In genomic region chr3:171815977-171816595, GRCh38 we compare ENCODE assay signal across 27 cellular contexts. TPM values are rescaled to one million over a fixed set of nuclear protein-coding genes. Genes with fewer than 3 reads are reported as not detected.
DNase-seq lines count a peak whose midpoint lies in the region; ATAC-seq, FAIRE-seq and TF ChIP-seq lines count a peak whose summit lies in the region.
"Had no signal": no experiment of that assay in that cellular context is flagged by ENCODE, and none has a peak within 500 bp of the region (broad histone marks: within the 10 kb centered on the region; RNA-seq: fewer than 3 reads in every experiment).

No MANE protein-coding gene starts in this region.

- H3K4me1 ChIP-seq in smooth muscle cell (ENCODE audit: low read depth) = no peaks in the 10 kb centered on the region
- H3K4me1 ChIP-seq: thyroid gland had no signal

- H3K4me3 Mint-ChIP-seq in activated T-cell treated with anti-CD3 and anti-CD28 coated beads, Interleukin-2, amount 50 U/mL, for 4 hours = no peak overlapping the region
- H3K4me3 Mint-ChIP-seq: activated CD4-positive, alpha-beta T cell treated with anti-CD3 and anti-CD28 coated beads, Interleukin-2, amount 10 ng/mL, durations not matched to agents 7 days and 5 days; activated CD8-positive, alpha-beta memory T cell treated with anti-CD3 and anti-CD28 coated beads, Interleukin-2, amount 10 ng/mL, durations not matched to agents 7 days and 5 days; CD4-positive, CD25-positive, alpha-beta regulatory T cell; nephron progenitor cell; stimulated activated naive CD8-positive, alpha-beta T cell treated with anti-CD3 and anti-CD28 coated beads, Interleukin-15, Interleukin-2, amounts not matched to agents 100 ng/mL and 50 ng/mL, for 24 hours; T-helper 17 cell had no signal

- H3K36me3 Mint-ChIP-seq in activated T-cell treated with anti-CD3 and anti-CD28 coated beads, Interleukin-2, amount 50 U/mL, for 4 hours (ENCODE audit: insufficient read depth) = no peaks in the 10 kb centered on the region
- H3K36me3 Mint-ChIP-seq in activated naive CD4-positive, alpha-beta T cell treated with anti-CD3 and anti-CD28 coated beads, Interleukin-2, amount 50 U/mL, for 72 hours = no peaks in the 10 kb centered on the region
- H3K36me3 Mint-ChIP-seq: activated CD8-positive, alpha-beta memory T cell treated with anti-CD3 and anti-CD28 coated beads, Interleukin-2, amount 10 ng/mL, durations not matched to agents 7 days and 5 days; CD4-positive, CD25-positive, alpha-beta regulatory T cell had no signal

- H3K4me1 Mint-ChIP-seq in activated T-cell treated with anti-CD3 and anti-CD28 coated beads, Interleukin-2, amount 50 U/mL, for 4 hours (ENCODE audit: low read depth) = peaks cover 9% of the 10 kb centered on the region
- H3K4me1 Mint-ChIP-seq: activated CD4-positive, alpha-beta T cell treated with anti-CD3 and anti-CD28 coated beads, Interleukin-2, amount 10 ng/mL, durations not matched to agents 7 days and 5 days had no signal

- peaks cover 7% of the 10 kb centered on the region for H3F3A ChIP-seq in smooth muscle cell (ENCODE audit: low read depth)

- no peak overlapping the region for H3K27ac Mint-ChIP-seq in activated naive CD4-positive, alpha-beta T cell treated with anti-CD3 and anti-CD28 coated beads, Interleukin-2, amount 50 U/mL, for 72 hours
- H3K27ac Mint-ChIP-seq: activated CD4-positive, alpha-beta T cell treated with anti-CD3 and anti-CD28 coated beads, Interleukin-2, amount 10 ng/mL, durations not matched to agents 7 days and 5 days; activated CD8-positive, alpha-beta memory T cell treated with anti-CD3 and anti-CD28 coated beads, Interleukin-2, amount 10 ng/mL, durations not matched to agents 7 days and 5 days; CD4-positive, CD25-positive, alpha-beta regulatory T cell; nephron progenitor cell; stimulated activated naive CD8-positive, alpha-beta T cell treated with anti-CD3 and anti-CD28 coated beads, Interleukin-15, Interleukin-2, amounts not matched to agents 100 ng/mL and 50 ng/mL, for 24 hours; T-helper 17 cell had no signal

- peak; percentile 42 for FAIRE-seq in HTR-8/SVneo (lab: Jason Lieb, UNC)

- TF ChIP-seq CTCF in astrocyte of the spinal cord (IDR thresholded peaks at IDR 0.05; ENCODE audit: low read depth, low read length) = no peak
- TF ChIP-seq CTCF in smooth muscle cell (IDR thresholded peaks at IDR 0.05; ENCODE audit: borderline replicate concordance, insufficient read depth, poor library complexity, severe bottlenecking) = no peak

- H2AFZ ChIP-seq in smooth muscle cell (ENCODE audit: low read depth) = no peak overlapping the region

- H4K20me1 ChIP-seq in smooth muscle cell (ENCODE audit: low read depth) = no peaks in the 10 kb centered on the region

- H3K36me3 ChIP-seq in smooth muscle cell (ENCODE audit: low read depth) = no peaks in the 10 kb centered on the region
- H3K36me3 ChIP-seq: heart right ventricle, MG63, right lobe of liver, thyroid gland had no signal

- no peak overlapping the region for H3K9ac ChIP-seq in smooth muscle cell (ENCODE audit: low read depth)

- intact Hi-C loops in left colon (cut with DNase I, micrococcal nuclease) = no loop called here

- H3K27ac ChIP-seq in smooth muscle cell (ENCODE audit: low read depth) = peak overlapping the region; percentile 50
- H3K27ac ChIP-seq: foreskin keratinocyte, right lobe of liver, SK-N-MC, thyroid gland had no signal

- ATAC-seq in left colon = peak; percentile 44
- ATAC-seq in activated T-cell treated with anti-CD3 and anti-CD28 coated beads, Interleukin-2, amount 50 U/mL, for 4 hours = no peak
- no peak for ATAC-seq in activated naive CD4-positive, alpha-beta T cell treated with anti-CD3 and anti-CD28 coated beads, Interleukin-2, amount 50 U/mL, for 72 hours
- ATAC-seq: activated CD8-positive, alpha-beta memory T cell treated with anti-CD3 and anti-CD28 coated beads, Interleukin-2, amount 10 ng/mL, durations not matched to agents 7 days and 5 days; foreskin keratinocyte; mucosa of descending colon; right lobe of liver; T-helper 17 cell had no signal

- no peaks in the 10 kb centered on the region for H3K9me3 ChIP-seq in smooth muscle cell (replicated peaks; ENCODE audit: low read depth)
- H3K9me3 ChIP-seq: mucosa of descending colon, right lobe of liver, thyroid gland had no signal

- no peaks in the 10 kb centered on the region for H3K9me3 Mint-ChIP-seq in activated T-cell treated with anti-CD3 and anti-CD28 coated beads, Interleukin-2, amount 50 U/mL, for 4 hours
- H3K9me3 Mint-ChIP-seq in activated naive CD4-positive, alpha-beta T cell treated with anti-CD3 and anti-CD28 coated beads, Interleukin-2, amount 50 U/mL, for 72 hours = no peaks in the 10 kb centered on the region
- H3K9me3 Mint-ChIP-seq: stimulated activated naive CD8-positive, alpha-beta T cell treated with anti-CD3 and anti-CD28 coated beads, Interleukin-15, Interleukin-2, amounts not matched to agents 100 ng/mL and 50 ng/mL, for 24 hours had no signal

- in situ Hi-C loops in astrocyte of the spinal cord (cut with HindIII; ENCODE audit: low sequenced_read_pairs) = no loop called here

- H3K4me3 ChIP-seq in astrocyte of the spinal cord (ENCODE audit: low read depth, low read length) (no peak overlapping the region), smooth muscle cell (no peak overlapping the region)
- H3K4me3 ChIP-seq: heart right ventricle, MG63, mucosa of descending colon, right lobe of liver, SK-N-MC, thyroid gland had no signal

- no peak for DNase-seq in HTR-8/SVneo (ENCODE audit: insufficient read length, low spot score)
- peak; percentile 39 for DNase-seq in astrocyte of the spinal cord (ENCODE audit: low read depth, low spot score)
- no peak for DNase-seq in left colon
- no peak for DNase-seq in smooth muscle cell (lab: John Stamatoyannopoulos, UW; ENCODE audit: unreplicated experiment)
- DNase-seq in DMS53 (lab: John Stamatoyannopoulos, UW) = no peak
- DNase-seq in activated T-cell treated with anti-CD3 and anti-CD28 coated beads, Interleukin-2, amount 50 U/mL, for 4 hours = no peak
- DNase-seq in activated naive CD4-positive, alpha-beta T cell treated with anti-CD3 and anti-CD28 coated beads, Interleukin-2, amount 50 U/mL, for 72 hours (ENCODE audit: low spot score in 2 of 2) = no peak
- DNase-seq: activated CD4-positive, alpha-beta T cell treated with anti-CD3 and anti-CD28 coated beads, Interleukin-2, amount 10 ng/mL, durations not matched to agents 7 days and 5 days; activated CD8-positive, alpha-beta memory T cell treated with anti-CD3 and anti-CD28 coated beads, Interleukin-2, amount 10 ng/mL, durations not matched to agents 7 days and 5 days; activated naive CD4-positive, alpha-beta T cell treated with anti-CD3 and anti-CD28 coated beads, Interleukin-2, amount 50 U/mL, for 16 hours; CD4-positive, CD25-positive, alpha-beta regulatory T cell; central memory CD4-positive, alpha-beta T cell; foreskin keratinocyte; GDM1; heart right ventricle; MG63; mucosa of descending colon; NCI-H146; NCI-H526 treated with DMSO at 0.1 percent for 48 hours; nephron progenitor cell; right lobe of liver; T-helper 17 cell; thyroid gland had no signal

- WGBS in smooth muscle cell (ENCODE audit: low lambda C conversion rate) = 43% methylated on average over 2 of the region's 2 CpGs

- peaks cover 23% of the 10 kb centered on the region for H3K27me3 Mint-ChIP-seq in activated T-cell treated with anti-CD3 and anti-CD28 coated beads, Interleukin-2, amount 50 U/mL, for 4 hours (ENCODE audit: low read depth)

- H3K79me2 ChIP-seq in smooth muscle cell (ENCODE audit: low read depth) = no peaks in the 10 kb centered on the region

- H3K4me2 ChIP-seq in smooth muscle cell = no peak overlapping the region

- no peaks in the 10 kb centered on the region for H3K27me3 ChIP-seq in smooth muscle cell (ENCODE audit: low read depth)
- H3K27me3 ChIP-seq: foreskin keratinocyte, heart right ventricle, MG63, right lobe of liver, thyroid gland had no signal

RNA-seq across cellular contexts. Expression of gene PLD1, which starts 5.8 kb away (rescaled TPM):
- 100 to 1,000 TPM in 1 of 2 donors, 10 to 100 TPM in 1; 79.7 to 109 TPM for total RNA-seq in left colon
- total RNA-seq in smooth muscle cell = 33.8 and 36.1 TPM in 2 replicates
- 15.2 and 15.6 TPM in 2 replicates for polyA plus RNA-seq in smooth muscle cell
- total RNA-seq in activated T-cell treated with anti-CD3 and anti-CD28 coated beads, Interleukin-2, amount 50 U/mL, for 4 hours = 1 to 10 TPM in 1 of 3 donors, under 1 TPM in 2; 0.52 to 1.3 (median 0.66) TPM
- under 1 TPM; 0.32 to 0.89 TPM for total RNA-seq in activated naive CD4-positive, alpha-beta T cell treated with anti-CD3 and anti-CD28 coated beads, Interleukin-2, amount 50 U/mL, for 72 hours

RNA-seq across cellular contexts. Expression of gene TMEM212, which starts 27.1 kb away (rescaled TPM):
- not detected for total RNA-seq in left colon
- not detected in 2 replicates for total RNA-seq in smooth muscle cell
- not detected in 2 replicates for polyA plus RNA-seq in smooth muscle cell
- total RNA-seq in activated T-cell treated with anti-CD3 and anti-CD28 coated beads, Interleukin-2, amount 50 U/mL, for 4 hours = not detected
- not detected for total RNA-seq in activated naive CD4-positive, alpha-beta T cell treated with anti-CD3 and anti-CD28 coated beads, Interleukin-2, amount 50 U/mL, for 72 hours
- total RNA-seq: activated CD4-positive, alpha-beta T cell treated with anti-CD3 and anti-CD28 coated beads, Interleukin-2, amount 10 ng/mL, durations not matched to agents 7 days and 5 days; activated CD8-positive, alpha-beta memory T cell treated with anti-CD3 and anti-CD28 coated beads, Interleukin-2, amount 10 ng/mL, durations not matched to agents 7 days and 5 days; CD4-positive, CD25-positive, alpha-beta regulatory T cell; dermis microvascular lymphatic vessel endothelial cell; foreskin keratinocyte; heart right ventricle; liver; mucosa of descending colon; right lobe of liver; T-helper 17 cell; thyroid gland had no signal
- polyA plus RNA-seq: CD4-positive, CD25-positive, alpha-beta regulatory T cell; foreskin keratinocyte; heart right ventricle; liver had no signal

Comparison
In these comparisons a context has a peak if more than half of its experiments do, and no peak if none do; other contexts are left out.
1. RNA of gene PLD1, which starts 5.8 kb away (total RNA-seq): 79.7 to 109 TPM in left colon and 33.8 to 36.1 TPM in smooth muscle cell; 0.32 to 0.89 TPM in activated naive CD4-positive, alpha-beta T cell treated with anti-CD3 and anti-CD28 coated beads, Interleukin-2, amount 50 U/mL, for 72 hours and 0.52 to 1.3 TPM in activated T-cell treated with anti-CD3 and anti-CD28 coated beads, Interleukin-2, amount 50 U/mL, for 4 hours; every median in the first group is over 10 times any median in the second.